Comparison of ENCODE assay signal across 8 cellular contexts in genomic region chr1:228379165-228379460, GRCh38.
DNase-seq lines count a peak whose midpoint lies in the region; TF ChIP-seq lines count a peak whose summit lies in the region.

No MANE protein-coding gene starts in this region.

- TF ChIP-seq POLR2A in erythroblast (IDR thresholded peaks at IDR 0.05; ENCODE audit: low read length), result no peak

- peak overlapping the region; percentile 48 for H3K4me3 ChIP-seq in NT2/D1 (ENCODE audit: insufficient read length, low read depth)

- peak; percentile 50 for DNase-seq in DMS79 treated with DMSO at 0.1 percent for 48 hours (lab: John Stamatoyannopoulos, UW)
- DNase-seq in NT2/D1 (ENCODE audit: low read depth, low spot score), result no peak
- DNase-seq in erythroblast (lab: John Stamatoyannopoulos, UW), result peak; percentile 36 to 44
- DNase-seq in nephron progenitor cell, result peak; percentile 64
- no peak for DNase-seq in T1000 (lab: John Stamatoyannopoulos, UW)
- no peak for DNase-seq in NCI-H2107 (lab: John Stamatoyannopoulos, UW)
- DNase-seq in T-helper 9 cell, result no peak
- DNase-seq in inferior parietal cortex (ENCODE audit: extremely low spot score), result no peak

- H3K4me1 ChIP-seq in NT2/D1 (ENCODE audit: insufficient read depth, insufficient read length), result peaks cover 22% of the 10 kb centered on the region

- peaks cover 5% of the 10 kb centered on the region for H3K36me3 Mint-ChIP-seq in nephron progenitor cell (ENCODE audit: low read depth)

- H3K27me3 Mint-ChIP-seq in nephron progenitor cell (ENCODE audit: low read depth, poor library complexity), result peaks cover 53% of the 10 kb centered on the region

- peaks cover 35% of the 10 kb centered on the region for H3K27me3 ChIP-seq in NT2/D1 (ENCODE audit: insufficient read depth, insufficient read length)

- peak overlapping the region; percentile 91 for H3K4me3 Mint-ChIP-seq in nephron progenitor cell

- H3K9me3 Mint-ChIP-seq in nephron progenitor cell, result no peaks in the 10 kb centered on the region

- no peak for TF ChIP-seq CTCF in nephron progenitor cell (IDR thresholded peaks at IDR 0.05)

- no peak overlapping the region for H3K27ac Mint-ChIP-seq in nephron progenitor cell

- H3K36me3 ChIP-seq in NT2/D1 (ENCODE audit: insufficient read depth, insufficient read length, low read length), result no peaks in the 10 kb centered on the region

- no peaks in the 10 kb centered on the region for H3K9me3 ChIP-seq in NT2/D1 (ENCODE audit: insufficient read depth, low read length)

- H3K4me1 Mint-ChIP-seq in nephron progenitor cell, result peaks cover 17% of the 10 kb centered on the region

- peak overlapping the region; percentile 88 for H3K9ac ChIP-seq in NT2/D1 (ENCODE audit: insufficient read length, low read depth)

Comparison
In these comparisons a context has a peak if more than half of its experiments do, and no peak if none do; other contexts are left out.
1. DNase-seq: peak in DMS79 treated with DMSO at 0.1 percent for 48 hours (single experiment), erythroblast (2 of 2) and nephron progenitor cell (single experiment); none in NT2/D1 (single experiment), T1000 (single experiment), NCI-H2107 (single experiment), T-helper 9 cell (single experiment) and inferior parietal cortex (single experiment).